Comparison of ENCODE assay signal across 1 cellular context in the genomic region with DNA sequence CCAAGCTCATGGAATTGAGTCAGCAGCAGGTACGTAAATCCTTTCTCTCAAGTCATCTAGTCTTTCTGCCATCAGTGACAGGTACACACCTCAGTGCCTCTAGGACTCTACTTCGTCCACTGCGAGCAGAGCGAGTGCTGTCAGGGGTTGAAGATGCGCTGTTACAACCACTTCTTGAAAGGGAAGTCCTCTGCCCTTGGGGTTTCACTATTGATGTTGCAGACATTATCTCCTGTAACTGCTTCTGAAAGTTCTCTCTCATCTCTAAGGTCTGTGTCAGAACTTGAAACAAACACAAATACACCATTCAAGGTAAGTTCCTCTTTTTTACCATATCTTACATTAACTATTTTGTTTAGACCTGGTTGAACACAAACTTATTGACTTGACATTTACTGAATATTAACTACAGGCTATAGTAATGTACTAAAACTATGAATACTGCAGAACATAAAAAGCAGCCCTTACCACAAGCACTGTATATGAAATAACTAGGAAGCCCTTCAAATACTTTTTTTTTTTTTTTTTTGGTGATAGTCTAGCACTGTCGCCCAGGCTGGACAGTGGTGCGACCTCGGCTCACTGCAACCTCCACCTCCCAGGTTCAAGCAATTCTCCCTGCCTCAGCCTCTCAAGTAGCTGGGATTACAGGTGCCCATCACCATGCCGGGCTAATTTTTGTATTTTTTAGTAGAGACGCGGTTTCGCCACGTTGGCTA.
TF ChIP-seq lines count a peak whose summit lies in the region.

No MANE protein-coding gene starts in this region.

TF ChIP-seq in GM12878, 131 proteins besides CTCF, POLR2A, EP300 and RAD21 (continues in another document):
- TF ChIP-seq, protein P1, sequence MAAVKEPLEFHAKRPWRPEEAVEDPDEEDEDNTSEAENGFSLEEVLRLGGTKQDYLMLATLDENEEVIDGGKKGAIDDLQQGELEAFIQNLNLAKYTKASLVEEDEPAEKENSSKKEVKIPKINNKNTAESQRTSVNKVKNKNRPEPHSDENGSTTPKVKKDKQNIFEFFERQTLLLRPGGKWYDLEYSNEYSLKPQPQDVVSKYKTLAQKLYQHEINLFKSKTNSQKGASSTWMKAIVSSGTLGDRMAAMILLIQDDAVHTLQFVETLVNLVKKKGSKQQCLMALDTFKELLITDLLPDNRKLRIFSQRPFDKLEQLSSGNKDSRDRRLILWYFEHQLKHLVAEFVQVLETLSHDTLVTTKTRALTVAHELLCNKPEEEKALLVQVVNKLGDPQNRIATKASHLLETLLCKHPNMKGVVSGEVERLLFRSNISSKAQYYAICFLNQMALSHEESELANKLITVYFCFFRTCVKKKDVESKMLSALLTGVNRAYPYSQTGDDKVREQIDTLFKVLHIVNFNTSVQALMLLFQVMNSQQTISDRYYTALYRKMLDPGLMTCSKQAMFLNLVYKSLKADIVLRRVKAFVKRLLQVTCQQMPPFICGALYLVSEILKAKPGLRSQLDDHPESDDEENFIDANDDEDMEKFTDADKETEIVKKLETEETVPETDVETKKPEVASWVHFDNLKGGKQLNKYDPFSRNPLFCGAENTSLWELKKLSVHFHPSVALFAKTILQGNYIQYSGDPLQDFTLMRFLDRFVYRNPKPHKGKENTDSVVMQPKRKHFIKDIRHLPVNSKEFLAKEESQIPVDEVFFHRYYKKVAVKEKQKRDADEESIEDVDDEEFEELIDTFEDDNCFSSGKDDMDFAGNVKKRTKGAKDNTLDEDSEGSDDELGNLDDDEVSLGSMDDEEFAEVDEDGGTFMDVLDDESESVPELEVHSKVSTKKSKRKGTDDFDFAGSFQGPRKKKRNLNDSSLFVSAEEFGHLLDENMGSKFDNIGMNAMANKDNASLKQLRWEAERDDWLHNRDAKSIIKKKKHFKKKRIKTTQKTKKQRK (IDR thresholded peaks at IDR 0.05; ENCODE audit: low read depth, low read length) = no peak
- TF ChIP-seq MTA3 (IDR thresholded peaks at IDR 0.05; ENCODE audit: borderline replicate concordance, low read length) (0 out of 2 replicates have a peak, but pooled peaks have one; percentile 55), STAT3 (IDR thresholded peaks at IDR 0.05; ENCODE audit: low read depth, low read length) (no peak), MYB (IDR thresholded peaks at IDR 0.05; ENCODE audit: borderline replicate concordance, low read depth, low read length) (no peak), DPF2 (IDR thresholded peaks at IDR 0.05) (peak; percentile 80; the same call in 1 of the 2 replicates), RELA (IDR thresholded peaks at IDR 0.05; ENCODE audit: borderline replicate concordance, partially characterized antibody) (peak; percentile 67), IRF4 (IDR thresholded peaks at IDR 0.05; ENCODE audit: low read depth, low read length) (peak; percentile 85), TCF7 (IDR thresholded peaks at IDR 0.05; ENCODE audit: borderline replicate concordance) (peak; percentile 10; the same call in 1 of the 2 replicates), ZNF207 (IDR thresholded peaks at IDR 0.05; ENCODE audit: borderline replicate concordance) (no peak; the same call in 1 of the 2 replicates), HCFC1 (IDR thresholded peaks at IDR 0.05; ENCODE audit: low read length) (no peak), TAF1 (IDR thresholded peaks at IDR 0.05; ENCODE audit: borderline replicate concordance, low read depth, low read length) (0 out of 2 replicates have a peak, but pooled peaks have one; percentile 12), JUND (IDR thresholded peaks at IDR 0.05; ENCODE audit: low read depth, low read length) (no peak), SMARCA5 (IDR thresholded peaks at IDR 0.05) (peak; percentile 36), RCOR1 (conservative IDR thresholded peaks at IDR 0.05; ENCODE audit: low read depth, low read length) (0 out of 2 replicates have a peak, but pooled peaks have one; percentile 61), NFYA (IDR thresholded peaks at IDR 0.05; ENCODE audit: borderline replicate concordance, low read depth, low read length) (no peak), GATAD2B (conservative IDR thresholded peaks at IDR 0.05; ENCODE audit: low read depth) (no peak), EED (IDR thresholded peaks at IDR 0.05; ENCODE audit: low read depth) (no peak), NR2C1 (IDR thresholded peaks at IDR 0.05) (no peak), YBX1 (IDR thresholded peaks at IDR 0.05) (no peak), CBX5 (IDR thresholded peaks at IDR 0.05; ENCODE audit: low read depth) (no peak), HDGF (IDR thresholded peaks at IDR 0.05) (no peak; the same call in 1 of the 2 replicates), NFIC (IDR thresholded peaks at IDR 0.05; ENCODE audit: low read depth, low read length) (peak; percentile 47; the same call in 1 of the 2 replicates), SMAD1 (IDR thresholded peaks at IDR 0.05; ENCODE audit: low read depth, partially characterized antibody) (no peak), NBN (IDR thresholded peaks at IDR 0.05) (peak; percentile 74)
- TF ChIP-seq, protein P2, sequence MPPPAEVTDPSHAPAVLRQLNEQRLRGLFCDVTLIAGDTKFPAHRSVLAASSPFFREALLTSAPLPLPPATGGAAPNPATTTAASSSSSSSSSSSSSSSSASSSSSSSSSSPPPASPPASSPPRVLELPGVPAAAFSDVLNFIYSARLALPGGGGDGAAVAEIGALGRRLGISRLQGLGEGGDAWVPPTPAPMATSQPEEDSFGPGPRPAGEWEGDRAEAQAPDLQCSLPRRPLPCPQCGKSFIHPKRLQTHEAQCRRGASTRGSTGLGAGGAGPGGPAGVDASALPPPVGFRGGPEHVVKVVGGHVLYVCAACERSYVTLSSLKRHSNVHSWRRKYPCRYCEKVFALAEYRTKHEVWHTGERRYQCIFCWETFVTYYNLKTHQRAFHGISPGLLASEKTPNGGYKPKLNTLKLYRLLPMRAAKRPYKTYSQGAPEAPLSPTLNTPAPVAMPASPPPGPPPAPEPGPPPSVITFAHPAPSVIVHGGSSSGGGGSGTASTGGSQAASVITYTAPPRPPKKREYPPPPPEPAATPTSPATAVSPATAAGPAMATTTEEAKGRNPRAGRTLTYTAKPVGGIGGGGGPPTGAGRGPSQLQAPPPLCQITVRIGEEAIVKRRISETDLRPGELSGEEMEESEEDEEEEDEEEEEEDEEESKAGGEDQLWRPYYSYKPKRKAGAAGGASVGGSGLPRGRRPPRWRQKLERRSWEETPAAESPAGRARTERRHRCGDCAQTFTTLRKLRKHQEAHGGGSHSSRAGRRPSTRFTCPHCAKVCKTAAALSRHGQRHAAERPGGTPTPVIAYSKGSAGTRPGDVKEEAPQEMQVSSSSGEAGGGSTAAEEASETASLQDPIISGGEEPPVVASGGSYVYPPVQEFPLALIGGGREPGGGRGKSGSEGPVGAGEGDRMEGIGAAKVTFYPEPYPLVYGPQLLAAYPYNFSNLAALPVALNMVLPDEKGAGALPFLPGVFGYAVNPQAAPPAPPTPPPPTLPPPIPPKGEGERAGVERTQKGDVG (CRISPR knock-in tag; IDR thresholded peaks at IDR 0.05) = no peak
- TF ChIP-seq, protein P3, sequence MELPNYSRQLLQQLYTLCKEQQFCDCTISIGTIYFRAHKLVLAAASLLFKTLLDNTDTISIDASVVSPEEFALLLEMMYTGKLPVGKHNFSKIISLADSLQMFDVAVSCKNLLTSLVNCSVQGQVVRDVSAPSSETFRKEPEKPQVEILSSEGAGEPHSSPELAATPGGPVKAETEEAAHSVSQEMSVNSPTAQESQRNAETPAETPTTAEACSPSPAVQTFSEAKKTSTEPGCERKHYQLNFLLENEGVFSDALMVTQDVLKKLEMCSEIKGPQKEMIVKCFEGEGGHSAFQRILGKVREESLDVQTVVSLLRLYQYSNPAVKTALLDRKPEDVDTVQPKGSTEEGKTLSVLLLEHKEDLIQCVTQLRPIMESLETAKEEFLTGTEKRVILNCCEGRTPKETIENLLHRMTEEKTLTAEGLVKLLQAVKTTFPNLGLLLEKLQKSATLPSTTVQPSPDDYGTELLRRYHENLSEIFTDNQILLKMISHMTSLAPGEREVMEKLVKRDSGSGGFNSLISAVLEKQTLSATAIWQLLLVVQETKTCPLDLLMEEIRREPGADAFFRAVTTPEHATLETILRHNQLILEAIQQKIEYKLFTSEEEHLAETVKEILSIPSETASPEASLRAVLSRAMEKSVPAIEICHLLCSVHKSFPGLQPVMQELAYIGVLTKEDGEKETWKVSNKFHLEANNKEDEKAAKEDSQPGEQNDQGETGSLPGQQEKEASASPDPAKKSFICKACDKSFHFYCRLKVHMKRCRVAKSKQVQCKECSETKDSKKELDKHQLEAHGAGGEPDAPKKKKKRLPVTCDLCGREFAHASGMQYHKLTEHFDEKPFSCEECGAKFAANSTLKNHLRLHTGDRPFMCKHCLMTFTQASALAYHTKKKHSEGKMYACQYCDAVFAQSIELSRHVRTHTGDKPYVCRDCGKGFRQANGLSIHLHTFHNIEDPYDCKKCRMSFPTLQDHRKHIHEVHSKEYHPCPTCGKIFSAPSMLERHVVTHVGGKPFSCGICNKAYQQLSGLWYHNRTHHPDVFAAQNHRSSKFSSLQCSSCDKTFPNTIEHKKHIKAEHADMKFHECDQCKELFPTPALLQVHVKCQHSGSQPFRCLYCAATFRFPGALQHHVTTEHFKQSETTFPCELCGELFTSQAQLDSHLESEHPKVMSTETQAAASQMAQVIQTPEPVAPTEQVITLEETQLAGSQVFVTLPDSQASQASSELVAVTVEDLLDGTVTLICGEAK (IDR thresholded peaks at IDR 0.05; ENCODE audit: borderline replicate concordance) = no peak
- TF ChIP-seq, protein P4, sequence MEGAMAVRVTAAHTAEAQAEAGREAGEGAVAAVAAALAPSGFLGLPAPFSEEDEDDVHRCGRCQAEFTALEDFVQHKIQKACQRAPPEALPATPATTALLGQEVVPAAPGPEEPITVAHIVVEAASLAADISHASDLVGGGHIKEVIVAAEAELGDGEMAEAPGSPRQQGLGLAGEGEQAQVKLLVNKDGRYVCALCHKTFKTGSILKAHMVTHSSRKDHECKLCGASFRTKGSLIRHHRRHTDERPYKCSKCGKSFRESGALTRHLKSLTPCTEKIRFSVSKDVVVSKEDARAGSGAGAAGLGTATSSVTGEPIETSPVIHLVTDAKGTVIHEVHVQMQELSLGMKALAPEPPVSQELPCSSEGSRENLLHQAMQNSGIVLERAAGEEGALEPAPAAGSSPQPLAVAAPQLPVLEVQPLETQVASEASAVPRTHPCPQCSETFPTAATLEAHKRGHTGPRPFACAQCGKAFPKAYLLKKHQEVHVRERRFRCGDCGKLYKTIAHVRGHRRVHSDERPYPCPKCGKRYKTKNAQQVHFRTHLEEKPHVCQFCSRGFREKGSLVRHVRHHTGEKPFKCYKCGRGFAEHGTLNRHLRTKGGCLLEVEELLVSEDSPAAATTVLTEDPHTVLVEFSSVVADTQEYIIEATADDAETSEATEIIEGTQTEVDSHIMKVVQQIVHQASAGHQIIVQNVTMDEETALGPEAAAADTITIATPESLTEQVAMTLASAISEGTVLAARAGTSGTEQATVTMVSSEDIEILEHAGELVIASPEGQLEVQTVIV (IDR thresholded peaks at IDR 0.05; ENCODE audit: borderline replicate concordance, partially characterized antibody) = no peak
- TF ChIP-seq, protein P5, sequence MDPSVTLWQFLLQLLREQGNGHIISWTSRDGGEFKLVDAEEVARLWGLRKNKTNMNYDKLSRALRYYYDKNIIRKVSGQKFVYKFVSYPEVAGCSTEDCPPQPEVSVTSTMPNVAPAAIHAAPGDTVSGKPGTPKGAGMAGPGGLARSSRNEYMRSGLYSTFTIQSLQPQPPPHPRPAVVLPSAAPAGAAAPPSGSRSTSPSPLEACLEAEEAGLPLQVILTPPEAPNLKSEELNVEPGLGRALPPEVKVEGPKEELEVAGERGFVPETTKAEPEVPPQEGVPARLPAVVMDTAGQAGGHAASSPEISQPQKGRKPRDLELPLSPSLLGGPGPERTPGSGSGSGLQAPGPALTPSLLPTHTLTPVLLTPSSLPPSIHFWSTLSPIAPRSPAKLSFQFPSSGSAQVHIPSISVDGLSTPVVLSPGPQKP (IDR thresholded peaks at IDR 0.05; ENCODE audit: low read depth, low read length) = no peak
- TF ChIP-seq, protein P6, sequence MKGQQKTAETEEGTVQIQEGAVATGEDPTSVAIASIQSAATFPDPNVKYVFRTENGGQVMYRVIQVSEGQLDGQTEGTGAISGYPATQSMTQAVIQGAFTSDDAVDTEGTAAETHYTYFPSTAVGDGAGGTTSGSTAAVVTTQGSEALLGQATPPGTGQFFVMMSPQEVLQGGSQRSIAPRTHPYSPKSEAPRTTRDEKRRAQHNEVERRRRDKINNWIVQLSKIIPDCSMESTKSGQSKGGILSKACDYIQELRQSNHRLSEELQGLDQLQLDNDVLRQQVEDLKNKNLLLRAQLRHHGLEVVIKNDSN (IDR thresholded peaks at IDR 0.05; ENCODE audit: borderline replicate concordance, extremely low read length, insufficient read depth, low read depth, low read length) = no peak
- TF ChIP-seq, protein P7, sequence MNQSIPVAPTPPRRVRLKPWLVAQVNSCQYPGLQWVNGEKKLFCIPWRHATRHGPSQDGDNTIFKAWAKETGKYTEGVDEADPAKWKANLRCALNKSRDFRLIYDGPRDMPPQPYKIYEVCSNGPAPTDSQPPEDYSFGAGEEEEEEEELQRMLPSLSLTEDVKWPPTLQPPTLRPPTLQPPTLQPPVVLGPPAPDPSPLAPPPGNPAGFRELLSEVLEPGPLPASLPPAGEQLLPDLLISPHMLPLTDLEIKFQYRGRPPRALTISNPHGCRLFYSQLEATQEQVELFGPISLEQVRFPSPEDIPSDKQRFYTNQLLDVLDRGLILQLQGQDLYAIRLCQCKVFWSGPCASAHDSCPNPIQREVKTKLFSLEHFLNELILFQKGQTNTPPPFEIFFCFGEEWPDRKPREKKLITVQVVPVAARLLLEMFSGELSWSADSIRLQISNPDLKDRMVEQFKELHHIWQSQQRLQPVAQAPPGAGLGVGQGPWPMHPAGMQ (IDR thresholded peaks at IDR 0.05; ENCODE audit: borderline replicate concordance) = no peak
- TF ChIP-seq, protein P8, sequence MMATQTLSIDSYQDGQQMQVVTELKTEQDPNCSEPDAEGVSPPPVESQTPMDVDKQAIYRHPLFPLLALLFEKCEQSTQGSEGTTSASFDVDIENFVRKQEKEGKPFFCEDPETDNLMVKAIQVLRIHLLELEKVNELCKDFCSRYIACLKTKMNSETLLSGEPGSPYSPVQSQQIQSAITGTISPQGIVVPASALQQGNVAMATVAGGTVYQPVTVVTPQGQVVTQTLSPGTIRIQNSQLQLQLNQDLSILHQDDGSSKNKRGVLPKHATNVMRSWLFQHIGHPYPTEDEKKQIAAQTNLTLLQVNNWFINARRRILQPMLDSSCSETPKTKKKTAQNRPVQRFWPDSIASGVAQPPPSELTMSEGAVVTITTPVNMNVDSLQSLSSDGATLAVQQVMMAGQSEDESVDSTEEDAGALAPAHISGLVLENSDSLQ (IDR thresholded peaks at IDR 0.05) = peak; percentile 69; the same call in 1 of the 2 replicates
- TF ChIP-seq, protein P9, sequence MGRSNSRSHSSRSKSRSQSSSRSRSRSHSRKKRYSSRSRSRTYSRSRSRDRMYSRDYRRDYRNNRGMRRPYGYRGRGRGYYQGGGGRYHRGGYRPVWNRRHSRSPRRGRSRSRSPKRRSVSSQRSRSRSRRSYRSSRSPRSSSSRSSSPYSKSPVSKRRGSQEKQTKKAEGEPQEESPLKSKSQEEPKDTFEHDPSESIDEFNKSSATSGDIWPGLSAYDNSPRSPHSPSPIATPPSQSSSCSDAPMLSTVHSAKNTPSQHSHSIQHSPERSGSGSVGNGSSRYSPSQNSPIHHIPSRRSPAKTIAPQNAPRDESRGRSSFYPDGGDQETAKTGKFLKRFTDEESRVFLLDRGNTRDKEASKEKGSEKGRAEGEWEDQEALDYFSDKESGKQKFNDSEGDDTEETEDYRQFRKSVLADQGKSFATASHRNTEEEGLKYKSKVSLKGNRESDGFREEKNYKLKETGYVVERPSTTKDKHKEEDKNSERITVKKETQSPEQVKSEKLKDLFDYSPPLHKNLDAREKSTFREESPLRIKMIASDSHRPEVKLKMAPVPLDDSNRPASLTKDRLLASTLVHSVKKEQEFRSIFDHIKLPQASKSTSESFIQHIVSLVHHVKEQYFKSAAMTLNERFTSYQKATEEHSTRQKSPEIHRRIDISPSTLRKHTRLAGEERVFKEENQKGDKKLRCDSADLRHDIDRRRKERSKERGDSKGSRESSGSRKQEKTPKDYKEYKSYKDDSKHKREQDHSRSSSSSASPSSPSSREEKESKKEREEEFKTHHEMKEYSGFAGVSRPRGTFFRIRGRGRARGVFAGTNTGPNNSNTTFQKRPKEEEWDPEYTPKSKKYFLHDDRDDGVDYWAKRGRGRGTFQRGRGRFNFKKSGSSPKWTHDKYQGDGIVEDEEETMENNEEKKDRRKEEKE (IDR thresholded peaks at IDR 0.05) = no peak
